13 cellular contexts compared by ENCODE assay signal in genomic region chr6:24391756-24392405, GRCh38. TPM values are rescaled to one million over a fixed set of nuclear protein-coding genes. Genes with fewer than 3 reads are reported as not detected.
DNase-seq lines count a peak whose midpoint lies in the region; ATAC-seq, FAIRE-seq and TF ChIP-seq lines count a peak whose summit lies in the region.
"Had no signal": no experiment of that assay in that cellular context is flagged by ENCODE, and none has a peak within 500 bp of the region (broad histone marks: within the 10 kb centered on the region; RNA-seq: fewer than 3 reads in every experiment).

No MANE protein-coding gene starts in this region.

- peaks cover 6% of the 10 kb centered on the region for H3K9me3 Mint-ChIP-seq in activated CD4-positive, alpha-beta memory T cell treated with anti-CD3 and anti-CD28 coated beads for 36 hours
- H3K9me3 Mint-ChIP-seq: T-helper 1 cell treated with Interleukin-12 subunit alpha and Interleukin-12 subunit beta and Interleukin-4 antibody, amounts not matched to agents 30 μg/mL and 1 μg/mL, for 36 hours had no signal

- peak; percentile 65 for DNase-seq in GM12878 (ENCODE audit: low read depth, low spot score)
- no peak for DNase-seq in activated CD4-positive, alpha-beta memory T cell treated with anti-CD3 and anti-CD28 coated beads for 36 hours
- no peak for DNase-seq in psoas muscle
- no peak for DNase-seq in breast epithelium (ENCODE audit: low spot score in 2 of 2)
- DNase-seq in NCI-H748 treated with DMSO at 0.1 percent for 48 hours (lab: John Stamatoyannopoulos, UW) = no peak
- DNase-seq: activated CD8-positive, alpha-beta memory T cell treated with anti-CD3 and anti-CD28 coated beads, Interleukin-2, amount 50 U/mL, for 4 hours; Calu3; left cardiac atrium had no signal

- POLR2A ChIA-PET in GM12878 (lab: Charles Lee) = no interaction called here
- POLR2A ChIA-PET in activated CD4-positive, alpha-beta memory T cell treated with anti-CD3 and anti-CD28 coated beads for 36 hours (lab: Charles Lee) = no interaction called here

- no peak overlapping the region for H3K4me3 Mint-ChIP-seq in activated CD4-positive, alpha-beta memory T cell treated with anti-CD3 and anti-CD28 coated beads for 36 hours
- H3K4me3 Mint-ChIP-seq: IgD-negative memory B cell; T-helper 1 cell treated with Interleukin-12 subunit alpha and Interleukin-12 subunit beta and Interleukin-4 antibody, amounts not matched to agents 30 μg/mL and 1 μg/mL, for 36 hours had no signal

- CTCF ChIA-PET in GM12878 (lab: Yijun Ruan, JAX) = interaction anchor here (0.6 to 2.6 kb wide), 6 partner anchors 15 to 134 kb away, joined by 3 to 8 read pairs (median 4); no protein-coding TSS in a partner anchor
- CTCF ChIA-PET in activated CD4-positive, alpha-beta memory T cell treated with anti-CD3 and anti-CD28 coated beads for 36 hours (lab: Charles Lee) = no interaction called here

- RAD21 ChIA-PET in GM12878 (lab: Charles Lee; ENCODE audit: unreplicated experiment) = interaction anchor here (0.9 to 1.6 kb wide), 2 partner anchors 17 to 108 kb away, joined by 4 read pairs; no protein-coding TSS in a partner anchor

- TF ChIP-seq CTCF in GM12878 (IDR thresholded peaks at IDR 0.05 in 2 of 3, conservative IDR thresholded peaks at IDR 0.05 in 1 of 3; ENCODE audit: control insufficient read depth in 2 of 3, extremely low read depth in 1 of 3, insufficient read depth in 1 of 3, low read depth in 3 of 3, low read length in 3 of 3) (peak in 1 of 3 experiments; percentile 13; a peak in 1 of 6 replicates), psoas muscle (IDR thresholded peaks at IDR 0.05) (no peak), breast epithelium (IDR thresholded peaks at IDR 0.05) (no peak)

- H3K36me3 Mint-ChIP-seq in activated CD4-positive, alpha-beta memory T cell treated with anti-CD3 and anti-CD28 coated beads for 36 hours = peaks cover 2% of the 10 kb centered on the region
- H3K36me3 Mint-ChIP-seq: IgD-negative memory B cell had no signal

- H3K9ac ChIP-seq in GM12878 (ENCODE audit: control insufficient read depth, insufficient read depth, low read length) = no peak overlapping the region

- H3K36me3 ChIP-seq in GM12878 (ENCODE audit: control insufficient read depth in 2 of 2, insufficient read depth in 2 of 2, low read length in 1 of 2) (no peaks in the 10 kb centered on the region), psoas muscle (ENCODE audit: insufficient read depth in 1 of 2, low read depth in 1 of 2) (no peaks in the 10 kb centered on the region), breast epithelium (no peaks in the 10 kb centered on the region)

- SMC1A ChIA-PET in GM12878 (lab: Charles Lee; ENCODE audit: uncharacterized antibody, unreplicated experiment) = interaction anchor here (0.7 to 1.5 kb wide), 5 partner anchors 10 to 131 kb away, joined by 3 to 6 read pairs (median 4); partner anchors contain the start of gene MRS2

- ATAC-seq in GM18873 (IDR thresholded peaks at IDR 0.05; ENCODE audit: low FRiP score, unreplicated experiment) (peak; percentile 83), GM21717 (IDR thresholded peaks at IDR 0.05; ENCODE audit: unreplicated experiment) (peak; percentile 87), HG03175 (IDR thresholded peaks at IDR 0.05; ENCODE audit: unreplicated experiment) (peak; percentile 79), GM12878 (peak; percentile 97), psoas muscle (no peak)
- ATAC-seq: left cardiac atrium had no signal

- H4K20me1 ChIP-seq in GM12878 (ENCODE audit: control insufficient read depth, insufficient read depth) = no peaks in the 10 kb centered on the region

- intact Hi-C loops in GM12878 (cut with micrococcal nuclease; ENCODE audit: unreplicated experiment) = loop anchor here (1.0 kb wide), 1 partner anchor 109 kb away; no protein-coding TSS in a partner anchor
- intact Hi-C loops in activated CD4-positive, alpha-beta memory T cell treated with anti-CD3 and anti-CD28 coated beads for 36 hours (cut with micrococcal nuclease) = no loop called here
- intact Hi-C loops in psoas muscle (cut with DNase I) = loop anchor here in 1 of 2 donors (2.0 kb wide), 1 partner anchor 109 kb away; no protein-coding TSS in a partner anchor
- intact Hi-C loops in breast epithelium (cut with DNase I; ENCODE audit: low total_unique reads) = no loop called here

- no peak for FAIRE-seq in GM12878 (lab: Jason Lieb, UNC)

- no TSS peak for BruUV-seq in GM12878 (replicated peaks; lab: Mats Ljungman, UMichigan)

- no peaks in the 10 kb centered on the region for H3K4me1 Mint-ChIP-seq in activated CD4-positive, alpha-beta memory T cell treated with anti-CD3 and anti-CD28 coated beads for 36 hours (ENCODE audit: low read depth)

- H3K4me2 ChIP-seq in GM12878 (ENCODE audit: control insufficient read depth, insufficient read depth) = peak overlapping the region; percentile 50

- H3K27me3 ChIP-seq in GM12878 (replicated peaks in 1 of 2; ENCODE audit: control insufficient read depth in 2 of 2, insufficient read depth in 2 of 2, low read length in 1 of 2) (no peaks in the 10 kb centered on the region), psoas muscle (ENCODE audit: insufficient read depth in 3 of 3, low read length in 2 of 3) (no peaks in the 10 kb centered on the region), breast epithelium (no peaks in the 10 kb centered on the region)

- H3K9me3 ChIP-seq in GM12878 (replicated peaks; ENCODE audit: control insufficient read depth, insufficient read depth, low read length) (no peaks in the 10 kb centered on the region; the same call in 2 of the 3 replicates), psoas muscle (peaks cover under 1% of the 10 kb centered on the region), breast epithelium (peaks cover 0 to 4% of the 10 kb centered on the region in 2 donors)

- TF ChIP-seq EP300 in GM12878 (IDR thresholded peaks at IDR 0.05; ENCODE audit: borderline replicate concordance in 1 of 2, control insufficient read depth in 1 of 2, low read depth in 2 of 2, low read length in 2 of 2) = peak in 1 of 2 experiments; percentile 39; a peak in 2 of 4 replicates

- in situ Hi-C loops in GM12878 (cut with MboI) = no loop called here

- 0% methylated on average over 2 of the region's 2 CpGs for WGBS in GM12878 (ENCODE audit: insufficient coverage, insufficient replicate concordance, low lambda C conversion rate, missing lambda C conversion rate)
- WGBS in psoas muscle, 3 donors = 87 to 91% (median 90%) methylated on average over 2 of the region's 2 CpGs

- no peak overlapping the region for H3K4me3 ChIP-seq in GM12878
- H3K4me3 ChIP-seq in psoas muscle = no peak overlapping the region
- no peak overlapping the region for H3K4me3 ChIP-seq in breast epithelium

- no peaks in the 10 kb centered on the region for H3K79me2 ChIP-seq in GM12878 (ENCODE audit: control insufficient read depth, insufficient read depth, low read length)

- no peak for TF ChIP-seq POLR2A in GM12878 (IDR thresholded peaks at IDR 0.05; ENCODE audit: low read depth, low read length)
- TF ChIP-seq POLR2A in breast epithelium (IDR thresholded peaks at IDR 0.05) = no peak

- H3K27ac Mint-ChIP-seq in activated CD4-positive, alpha-beta memory T cell treated with anti-CD3 and anti-CD28 coated beads for 36 hours = no peak overlapping the region
- H3K27ac Mint-ChIP-seq: IgD-negative memory B cell; T-helper 1 cell treated with Interleukin-12 subunit alpha and Interleukin-12 subunit beta and Interleukin-4 antibody, amounts not matched to agents 30 μg/mL and 1 μg/mL, for 36 hours had no signal

- no peak overlapping the region for H3K27ac ChIP-seq in GM12878 (ENCODE audit: control insufficient read depth, insufficient read depth)
- no peak overlapping the region for H3K27ac ChIP-seq in psoas muscle
- no peak overlapping the region for H3K27ac ChIP-seq in breast epithelium

- no peak overlapping the region for H2AFZ ChIP-seq in GM12878 (ENCODE audit: control insufficient read depth, low read depth, low read length)

- TF ChIP-seq RAD21 in GM12878 (IDR thresholded peaks at IDR 0.05; ENCODE audit: insufficient read depth, low read depth, low read length) = peak; percentile 39; the same call in 1 of the 2 replicates

- peaks cover 9% of the 10 kb centered on the region for H3K27me3 Mint-ChIP-seq in activated CD4-positive, alpha-beta memory T cell treated with anti-CD3 and anti-CD28 coated beads for 36 hours

- H3K4me1 ChIP-seq in GM12878 (ENCODE audit: control insufficient read depth, insufficient read depth, low read length) = no peaks in the 10 kb centered on the region; the same call in 1 of the 2 replicates
- peaks cover 10% of the 10 kb centered on the region for H3K4me1 ChIP-seq in psoas muscle
- no peaks in the 10 kb centered on the region for H3K4me1 ChIP-seq in breast epithelium

RNA-seq across cellular contexts. Expression of gene MRS2, which starts 10.9 kb away (rescaled TPM):
- 42.0 and 42.2 TPM in 2 replicates for total RNA-seq in GM12878 (2013; cell fraction: nucleolus; rRNA removed)
- total RNA-seq in GM12878 (2014; rRNA removed) = 18.0 and 20.7 TPM in 2 replicates
- 20.9 and 22.0 TPM in 2 replicates for total RNA-seq in GM12878 (2014; rRNA removed; fragmentation: Illumina TruSeq; extraction: Trizol)
- 25.6 and 25.7 TPM in 2 replicates for total RNA-seq in GM12878 (2021)
- polyA plus RNA-seq in GM12878 (2011; ENCODE audit: low read depth) = 9.4 TPM
- 29.0 and 43.5 TPM in 2 replicates for polyA plus RNA-seq in GM12878 (2011; rRNA removed)
- polyA plus RNA-seq in GM12878 (2011; cell fraction: cytosol; rRNA removed) = 14.7 and 17.7 TPM in 2 replicates
- 20.2 and 21.8 TPM in 2 replicates for polyA plus RNA-seq in GM12878 (2011; cell fraction: nucleus; rRNA removed)
- polyA plus RNA-seq in GM12878 (2012) = 11.5 and 16.5 TPM in 2 replicates
- polyA plus RNA-seq in GM12878 (2014; fragmentation: Illumina TruSeq; extraction: Trizol) = 23.7 and 26.2 TPM in 2 replicates
- 10 to 100 TPM in 1 of 2 experiments, 1 to 10 TPM in 1; 7.5 to 12.6 TPM for polyA plus RNA-seq in GM12878 (2014; fragmentation: Nextera tagmentation; extraction: Ambion mirVana)
- 19.0 and 24.8 TPM in 2 replicates for polyA plus RNA-seq in GM12878 (2014; rRNA removed)
- polyA plus RNA-seq in GM12878 (2016; fragmentation: Nextera tagmentation; extraction: Ambion mirVana) = 10 to 100 TPM; 26.7 to 29.9 TPM
- polyA minus RNA-seq in GM12878 (2011; rRNA and poly(A)+ RNA removed) = 16.8 and 23.3 TPM in 2 replicates
- polyA minus RNA-seq in GM12878 (2011; cell fraction: cytosol; rRNA and poly(A)+ RNA removed) = 13.7 and 16.4 TPM in 2 replicates
- polyA minus RNA-seq in GM12878 (2011; cell fraction: nucleus; rRNA and poly(A)+ RNA removed) = 15.2 and 18.7 TPM in 2 replicates
- 10 to 100 TPM; 20.0 to 23.4 TPM for total RNA-seq in activated CD4-positive, alpha-beta memory T cell treated with anti-CD3 and anti-CD28 coated beads for 36 hours
- 10 to 100 TPM; 26.7 to 52.6 (median 32.2) TPM for total RNA-seq in psoas muscle
- polyA plus RNA-seq in psoas muscle = 10 to 100 TPM; 26.2 to 52.5 (median 41.4) TPM
- total RNA-seq in breast epithelium = 10 to 100 TPM; 20.3 to 34.0 (median 26.7) TPM

RNA-seq across cellular contexts. Expression of gene DCDC2, which starts 34.0 kb away (rescaled TPM):
- total RNA-seq in GM12878 (2013; cell fraction: nucleolus; rRNA removed) = not detected in 2 replicates
- total RNA-seq in GM12878 (2014; rRNA removed) (under 0.01 TPM in 1 of 2 replicates, not detected in the other), GM12878 (2014; rRNA removed; fragmentation: Illumina TruSeq; extraction: Trizol) (not detected in 2 replicates), GM12878 (2021) (not detected in 2 replicates), psoas muscle (1 to 10 TPM in 1 of 4 donors, under 1 TPM in 3; 0.60 to 3.1 (median 0.86) TPM), breast epithelium (1 to 10 TPM in 2 of 3 donors, not detected in 1; 8.9 to 9.5 TPM)
- not detected for polyA plus RNA-seq in GM12878 (2011; ENCODE audit: low read depth)
- polyA plus RNA-seq in GM12878 (2011; rRNA removed) (not detected in 2 replicates), GM12878 (2014; fragmentation: Illumina TruSeq; extraction: Trizol) (0.03 and 0.11 TPM in 2 replicates), GM12878 (2014; fragmentation: Nextera tagmentation; extraction: Ambion mirVana) (not detected), GM12878 (2014; rRNA removed) (not detected in 2 replicates), GM12878 (2016; fragmentation: Nextera tagmentation; extraction: Ambion mirVana) (not detected), psoas muscle (1 to 10 TPM in 1 of 3 donors, under 1 TPM in 2; 0.45 to 1.1 (median 0.47) TPM)
- not detected in 2 replicates for polyA plus RNA-seq in GM12878 (2011; cell fraction: cytosol; rRNA removed)
- polyA plus RNA-seq in GM12878 (2011; cell fraction: nucleus; rRNA removed) = not detected in 2 replicates
- 0.03 TPM in 2 replicates for polyA plus RNA-seq in GM12878 (2012)
- not detected in 2 replicates for polyA minus RNA-seq in GM12878 (2011; rRNA and poly(A)+ RNA removed)
- not detected in 2 replicates for polyA minus RNA-seq in GM12878 (2011; cell fraction: cytosol; rRNA and poly(A)+ RNA removed)
- polyA minus RNA-seq in GM12878 (2011; cell fraction: nucleus; rRNA and poly(A)+ RNA removed) = not detected in 2 replicates
- under 1 TPM in 1 of 2 experiments, not detected in 1; 0.31 TPM for total RNA-seq in activated CD4-positive, alpha-beta memory T cell treated with anti-CD3 and anti-CD28 coated beads for 36 hours
- polyA plus RNA-seq: IgD-negative memory B cell had no signal

Comparison
In these comparisons a context has a peak if more than half of its experiments do, and no peak if none do; other contexts are left out.
1. ATAC-seq: peak in GM18873 (single experiment), GM21717 (single experiment), HG03175 (single experiment) and GM12878 (single experiment); none in psoas muscle (0 of 4).